1 cellular context compared by ENCODE assay signal in genomic region chr1:5509664-5510452, GRCh38.
TF ChIP-seq lines count a peak whose summit lies in the region.

No MANE protein-coding gene starts in this region.

TF ChIP-seq in GM23338, 12 proteins besides CTCF, POLR2A, EP300 and RAD21 (continued from another document):
- TF ChIP-seq JUNB (IDR thresholded peaks at IDR 0.05; ENCODE audit: unreplicated experiment) (no peak), EZH2 (IDR thresholded peaks at IDR 0.05; ENCODE audit: low read depth, unreplicated experiment) (no peak), ZNF114 (CRISPR knock-in tag; IDR thresholded peaks at IDR 0.05) (no peak), REST (IDR thresholded peaks at IDR 0.05; ENCODE audit: unreplicated experiment) (no peak), ETS1 (IDR thresholded peaks at IDR 0.05) (no peak), POLR2AphosphoS5 (IDR thresholded peaks at IDR 0.05; ENCODE audit: low read depth) (no peak)
